ENCODE assay signal across 15 cellular contexts in the genomic region with DNA sequence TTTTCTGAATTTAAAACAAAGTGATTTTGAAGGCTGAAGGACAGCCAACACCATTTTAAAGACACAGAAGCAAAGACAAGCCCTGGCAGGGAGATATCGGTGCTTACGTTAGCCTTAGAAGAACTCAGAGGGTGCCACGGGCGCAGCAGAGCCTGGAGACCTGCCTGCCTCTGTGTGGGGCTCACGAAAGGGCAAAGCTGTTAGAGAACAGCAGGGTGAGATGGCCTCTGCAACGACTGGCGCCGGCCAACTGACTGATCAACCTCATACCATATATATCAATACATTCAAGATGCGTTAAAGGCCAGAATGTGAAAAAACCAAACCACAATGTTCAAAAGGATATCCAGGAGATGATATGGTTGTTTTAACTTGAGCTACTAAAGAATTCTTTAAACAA.
DNase-seq lines count a peak whose midpoint lies in the region; ATAC-seq and TF ChIP-seq lines count a peak whose summit lies in the region.
"Had no signal": no experiment of that assay in that cellular context is flagged by ENCODE, and none has a peak within 500 bp of the region (broad histone marks: within the 10 kb centered on the region; RNA-seq: fewer than 3 reads in every experiment).

No MANE protein-coding gene starts in this region.

- H3K36me3 ChIP-seq in spleen, result no peaks in the 10 kb centered on the region
- H3K36me3 ChIP-seq: BLaER1 had no signal

- H3K9me3 Mint-ChIP-seq in activated naive CD4-positive, alpha-beta T cell treated with anti-CD3 and anti-CD28 coated beads, Interleukin-2, amount 50 U/mL, for 72 hours, result no peaks in the 10 kb centered on the region
- H3K9me3 Mint-ChIP-seq: CD14-positive monocyte; CD4-positive, alpha-beta memory T cell had no signal

- TF ChIP-seq POLR2A in spleen (IDR thresholded peaks at IDR 0.05), result no peak

- H3K9me3 ChIP-seq in spleen, result no peaks in the 10 kb centered on the region
- H3K9me3 ChIP-seq: BLaER1 had no signal

- H3K36me3 Mint-ChIP-seq in activated naive CD4-positive, alpha-beta T cell treated with anti-CD3 and anti-CD28 coated beads, Interleukin-2, amount 50 U/mL, for 72 hours, result no peaks in the 10 kb centered on the region
- H3K36me3 Mint-ChIP-seq: CD14-positive monocyte; CD4-positive, alpha-beta memory T cell had no signal

- H3K4me3 ChIP-seq in spleen, result no peak overlapping the region
- H3K4me3 ChIP-seq: BLaER1 had no signal

- no peak overlapping the region for H3K27ac Mint-ChIP-seq in activated naive CD4-positive, alpha-beta T cell treated with anti-CD3 and anti-CD28 coated beads, Interleukin-2, amount 50 U/mL, for 72 hours
- H3K27ac Mint-ChIP-seq: CD14-positive monocyte; CD4-positive, alpha-beta memory T cell; H9 had no signal

- intact Hi-C loops in spleen (cut with DNase I; ENCODE audit: low total_unique reads), result loop anchor here (5.0 kb wide), 1 partner anchor 364 kb away; no protein-coding TSS in a partner anchor

- H3K4me1 ChIP-seq in spleen, result peaks cover 0 to 11% (median 5%) of the 10 kb centered on the region in 6 donors
- H3K4me1 ChIP-seq: BLaER1 had no signal

- DNase-seq in activated CD8-positive, alpha-beta memory T cell treated with anti-CD3 and anti-CD28 coated beads, Interleukin-2, amount 50 U/mL, for 48 hours, result peak; percentile 40
- no peak for DNase-seq in activated CD8-positive, alpha-beta memory T cell treated with anti-CD3 and anti-CD28 coated beads for 24 hours
- peak; percentile 23 for DNase-seq in islet precursor cell
- peak; percentile 70 for DNase-seq in spleen
- DNase-seq in activated naive CD4-positive, alpha-beta T cell treated with anti-CD3 and anti-CD28 coated beads, Interleukin-2, amount 50 U/mL, for 72 hours (ENCODE audit: low spot score in 2 of 2), result no peak
- DNase-seq in kidney tubule cell (ENCODE audit: low spot score), result no peak
- DNase-seq: 8988T; Calu3; CD4-positive, alpha-beta memory T cell; DMS79 treated with DMSO at 0.1 percent for 48 hours; GF-D8; H9 had no signal

- no peak overlapping the region for H3K27ac ChIP-seq in spleen
- H3K27ac ChIP-seq: BLaER1 had no signal

- TF ChIP-seq CTCF in spleen (IDR thresholded peaks at IDR 0.05 in 8 of 11, conservative IDR thresholded peaks at IDR 0.05 in 3 of 11), result no peak

- no peak for ATAC-seq in activated naive CD4-positive, alpha-beta T cell treated with anti-CD3 and anti-CD28 coated beads, Interleukin-2, amount 50 U/mL, for 72 hours
- no peak for ATAC-seq in HG02678 (IDR thresholded peaks at IDR 0.05; ENCODE audit: unreplicated experiment)

- H3K27me3 ChIP-seq in spleen (replicated peaks in 1 of 7), result peaks cover 0 to 7% (median 0%) of the 10 kb centered on the region in 7 donors
- H3K27me3 ChIP-seq: BLaER1 had no signal

- 86 to 94% (median 91%) methylated on average over 9 of the region's 9 CpGs for WGBS in spleen, 5 donors

Comparison
In these comparisons a context has a peak if more than half of its experiments do, and no peak if none do; other contexts are left out.
1. DNase-seq: peak in activated CD8-positive, alpha-beta memory T cell treated with anti-CD3 and anti-CD28 coated beads, Interleukin-2, amount 50 U/mL, for 48 hours (single experiment), islet precursor cell (single experiment) and spleen (single experiment); none in activated CD8-positive, alpha-beta memory T cell treated with anti-CD3 and anti-CD28 coated beads for 24 hours (single experiment), activated naive CD4-positive, alpha-beta T cell treated with anti-CD3 and anti-CD28 coated beads, Interleukin-2, amount 50 U/mL, for 72 hours (0 of 2) and kidney tubule cell (single experiment).